ENCODE assay signal across 11 cellular contexts in genomic region chr1:242813490-242814091, GRCh38.
A peak's percentile ranks its signal among the peaks of the same experiment; 100 is the strongest.
DNase-seq lines count a peak whose midpoint lies in the region; ATAC-seq and TF ChIP-seq lines count a peak whose summit lies in the region.
"Had no signal": no experiment of that assay in that cellular context is flagged by ENCODE, and none has a peak within 500 bp of the region (broad histone marks: within the 10 kb centered on the region; RNA-seq: fewer than 3 reads in every experiment).

No MANE protein-coding gene starts in this region.

- DNase-seq in RPMI8226 (peak; percentile 35), right lobe of liver (no peak), CD1c-positive myeloid dendritic cell (ENCODE audit: extremely low spot score) (no peak), posterior vena cava (ENCODE audit: low spot score) (no peak), NCI-H2029 treated with DMSO at 0.1 percent for 48 hours (lab: John Stamatoyannopoulos, UW) (no peak)
- DNase-seq: activated CD4-positive, alpha-beta memory T cell treated with anti-CD3 and anti-CD28 coated beads, Interleukin-2, amount 10 ng/mL, durations not matched to agents 7 days and 5 days; foreskin keratinocyte; NCI-H1436 treated with DMSO at 0.1 percent for 48 hours had no signal

- no peaks in the 10 kb centered on the region for H3K9me3 ChIP-seq in right lobe of liver

- ATAC-seq in GM18873 (IDR thresholded peaks at IDR 0.05; ENCODE audit: low FRiP score, unreplicated experiment) (peak; percentile 88), GM21576 (IDR thresholded peaks at IDR 0.05; ENCODE audit: unreplicated experiment) (peak; percentile 89), HG03097 (IDR thresholded peaks at IDR 0.05; ENCODE audit: low FRiP score, unreplicated experiment) (peak; percentile 88), right lobe of liver (no peak)
- ATAC-seq: foreskin keratinocyte had no signal

- intact Hi-C loops in right lobe of liver (cut with DNase I) (no loop called here), posterior vena cava (cut with DNase I) (no loop called here)

- WGBS in right lobe of liver (ENCODE audit: insufficient coverage, low coverage, low lambda C conversion rate, missing lambda C conversion rate) = 41% methylated on average over 5 of the region's 5 CpGs

- no peak for TF ChIP-seq CTCF in right lobe of liver (IDR thresholded peaks at IDR 0.05)

- H3K36me3 ChIP-seq in right lobe of liver = no peaks in the 10 kb centered on the region

- no peak for TF ChIP-seq POLR2A in right lobe of liver (IDR thresholded peaks at IDR 0.05)

- H3K4me1 ChIP-seq in right lobe of liver = no peaks in the 10 kb centered on the region
- H3K4me1 ChIP-seq: foreskin keratinocyte had no signal

- no peaks in the 10 kb centered on the region for H3K27me3 ChIP-seq in right lobe of liver
- H3K27me3 ChIP-seq: foreskin keratinocyte had no signal

- H3K27ac ChIP-seq in right lobe of liver = no peak overlapping the region
- H3K27ac ChIP-seq: foreskin keratinocyte had no signal

- no peak overlapping the region for H3K4me3 ChIP-seq in right lobe of liver

Comparison
In these comparisons a context has a peak if more than half of its experiments do, and no peak if none do; other contexts are left out.
1. ATAC-seq: peak in GM18873 (single experiment), GM21576 (single experiment) and HG03097 (single experiment); none in right lobe of liver (0 of 4).